In genomic region chr6:63272397-63272796, GRCh38 we compare ENCODE assay signal across 8 cellular contexts. TPM values are rescaled to one million over a fixed set of nuclear protein-coding genes. Genes with fewer than 3 reads are reported as not detected.
DNase-seq lines count a peak whose midpoint lies in the region; ATAC-seq and TF ChIP-seq lines count a peak whose summit lies in the region.

No MANE protein-coding gene starts in this region.

- peaks cover 12% of the 10 kb centered on the region for H3K4me1 Mint-ChIP-seq in brain
- peaks cover 9% of the 10 kb centered on the region for H3K4me1 Mint-ChIP-seq in mesothelial cell of epicardium
- no peaks in the 10 kb centered on the region for H3K4me1 Mint-ChIP-seq in activated T-cell treated with anti-CD3 and anti-CD28 coated beads, Interleukin-2, amount 50 U/mL, for 72 hours (ENCODE audit: low read depth)

- peaks cover 13% of the 10 kb centered on the region for H3K27me3 Mint-ChIP-seq in brain
- peaks cover 5% of the 10 kb centered on the region for H3K27me3 Mint-ChIP-seq in mesothelial cell of epicardium (ENCODE audit: low read depth)
- no peaks in the 10 kb centered on the region for H3K27me3 Mint-ChIP-seq in activated T-cell treated with anti-CD3 and anti-CD28 coated beads, Interleukin-2, amount 50 U/mL, for 72 hours (ENCODE audit: low read depth)

- TF ChIP-seq CTCF in GM10266 (IDR thresholded peaks at IDR 0.05; ENCODE audit: control insufficient read depth, insufficient read depth, low read depth, missing control alignments) (peak; percentile 44), brain (conservative IDR thresholded peaks at IDR 0.05) (peak; percentile 75), mesothelial cell of epicardium (IDR thresholded peaks at IDR 0.05; ENCODE audit: unreplicated experiment) (peak; percentile 51)

- DNase-seq in GM10266 (ENCODE audit: extremely low spot score) (peak; percentile 43), NCI-H1105 treated with DMSO at 0.1 percent for 48 hours (lab: John Stamatoyannopoulos, UW) (peak; percentile 50), mesothelial cell of epicardium (ENCODE audit: low spot score in 2 of 2, unreplicated experiment in 2 of 2) (no peak), NK-92 (lab: John Stamatoyannopoulos, UW; ENCODE audit: unreplicated experiment) (no peak)
- no peak for DNase-seq in activated CD4-positive, alpha-beta T cell treated with anti-CD3 and anti-CD28 coated beads for 48 hours
- DNase-seq in activated T-cell treated with anti-CD3 and anti-CD28 coated beads, Interleukin-2, amount 50 U/mL, for 72 hours = no peak

- H3K36me3 Mint-ChIP-seq in brain (no peaks in the 10 kb centered on the region), mesothelial cell of epicardium (no peaks in the 10 kb centered on the region)
- H3K36me3 Mint-ChIP-seq in activated T-cell treated with anti-CD3 and anti-CD28 coated beads, Interleukin-2, amount 50 U/mL, for 72 hours (ENCODE audit: insufficient read depth in 2 of 2) = no peaks in the 10 kb centered on the region

- H3K9me3 Mint-ChIP-seq in brain (peaks cover 0 to 3% (median 0%) of the 10 kb centered on the region in 5 experiments), mesothelial cell of epicardium (no peaks in the 10 kb centered on the region)
- peaks cover 0 to 2% of the 10 kb centered on the region in 2 donors for H3K9me3 Mint-ChIP-seq in activated T-cell treated with anti-CD3 and anti-CD28 coated beads, Interleukin-2, amount 50 U/mL, for 72 hours

- H3K27ac Mint-ChIP-seq in brain = peak overlapping the region in 1 of 5 experiments; percentile 56
- H3K27ac Mint-ChIP-seq in mesothelial cell of epicardium = no peak overlapping the region
- H3K27ac Mint-ChIP-seq in activated T-cell treated with anti-CD3 and anti-CD28 coated beads, Interleukin-2, amount 50 U/mL, for 72 hours = no peak overlapping the region

- H3K4me3 Mint-ChIP-seq in brain (no peak overlapping the region), mesothelial cell of epicardium (no peak overlapping the region)
- no peak overlapping the region for H3K4me3 Mint-ChIP-seq in activated T-cell treated with anti-CD3 and anti-CD28 coated beads, Interleukin-2, amount 50 U/mL, for 72 hours

- no peak for ATAC-seq in HG03196 (IDR thresholded peaks at IDR 0.05; ENCODE audit: unreplicated experiment)
- no peak for ATAC-seq in activated T-cell treated with anti-CD3 and anti-CD28 coated beads, Interleukin-2, amount 50 U/mL, for 72 hours (replicated peaks in 1 of 2)

RNA-seq across cellular contexts. Expression of gene LGSN, which starts 47.4 kb away (rescaled TPM):
- polyA plus RNA-seq in brain (ENCODE audit: insufficient read depth, low read depth, low replicate concordance) = 5.6 TPM
- 0.14 TPM in 1 of 3 replicates, not detected in the others for total RNA-seq in mesothelial cell of epicardium
- under 1 TPM in 1 of 2 donors, not detected in 1; 0.32 TPM for total RNA-seq in activated T-cell treated with anti-CD3 and anti-CD28 coated beads, Interleukin-2, amount 50 U/mL, for 72 hours

Comparison
In these comparisons a context has a peak if more than half of its experiments do, and no peak if none do; other contexts are left out.
1. DNase-seq: peak in GM10266 (single experiment) and NCI-H1105 treated with DMSO at 0.1 percent for 48 hours (single experiment); none in mesothelial cell of epicardium (0 of 2), activated CD4-positive, alpha-beta T cell treated with anti-CD3 and anti-CD28 coated beads for 48 hours (single experiment), NK-92 (single experiment) and activated T-cell treated with anti-CD3 and anti-CD28 coated beads, Interleukin-2, amount 50 U/mL, for 72 hours (0 of 2).
2. Peak in every context shown above with its lines, with median percentiles within 50 percentile points of each other: CTCF ChIP-seq.